ENCODE assay signal across 19 cellular contexts in the genomic region with DNA sequence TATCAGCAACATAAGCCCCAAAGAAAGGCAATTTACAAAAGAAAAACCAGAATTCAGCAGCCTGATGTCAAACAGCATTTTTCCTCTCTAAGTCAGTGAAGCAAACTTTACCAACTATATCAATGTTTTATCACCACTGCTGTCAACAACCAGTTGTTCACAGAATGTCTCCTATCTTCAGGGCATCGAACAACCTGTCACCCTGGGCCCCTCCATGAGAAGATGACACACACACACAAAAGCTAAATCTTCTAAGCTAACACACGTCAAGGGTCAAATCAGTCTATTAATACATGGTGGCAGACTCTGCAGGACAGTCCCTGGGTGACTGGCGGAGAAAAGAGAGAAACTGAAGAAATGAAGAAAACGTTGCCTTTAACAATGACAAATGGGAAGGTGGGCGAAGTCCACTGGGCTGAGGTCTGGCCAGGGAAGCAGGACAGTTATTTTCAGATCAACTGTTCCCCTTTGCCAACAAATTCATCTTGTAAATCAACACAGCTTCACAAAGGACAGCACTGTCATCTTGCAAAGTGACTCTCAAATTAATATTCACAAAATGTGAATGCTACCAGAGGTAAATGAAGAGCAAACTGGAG. TPM values are rescaled to one million over a fixed set of nuclear protein-coding genes. Genes with fewer than 3 reads are reported as not detected.
"Had no signal": no experiment of that assay in that cellular context is flagged by ENCODE, and none has a peak within 500 bp of the region (broad histone marks: within the 10 kb centered on the region; RNA-seq: fewer than 3 reads in every experiment).

No MANE protein-coding gene starts in this region.

- H3K27me3 Mint-ChIP-seq: activated CD4-positive, alpha-beta memory T cell treated with anti-CD3 and anti-CD28 coated beads, Interleukin-2, amount 10 ng/mL, durations not matched to agents 7 days and 5 days; activated CD8-positive, alpha-beta memory T cell treated with anti-CD3 and anti-CD28 coated beads, Interleukin-2, amount 10 ng/mL, durations not matched to agents 7 days and 5 days; activated naive CD8-positive, alpha-beta T cell; natural killer cell treated with Interleukin-12 subunit alpha and Interleukin-12 subunit beta and Interleukin-15 and Interleukin-18, amount 100 ng/mL, for 72 hours; stimulated activated memory B cell treated with anti-CD40 and anti-IgM and Interleukin-4, amounts not matched to agents 10 μg/mL and 1 μg/mL and 100 μg/mL, for 72 hours; T-cell had no signal

- H3K9me3 ChIP-seq: lower lobe of right lung, right lobe of liver, thoracic aorta had no signal

- H3K36me3 Mint-ChIP-seq: activated CD8-positive, alpha-beta memory T cell treated with anti-CD3 and anti-CD28 coated beads, Interleukin-2, amount 10 ng/mL, durations not matched to agents 7 days and 5 days; activated naive CD8-positive, alpha-beta T cell; natural killer cell treated with Interleukin-12 subunit alpha and Interleukin-12 subunit beta and Interleukin-15 and Interleukin-18, amount 100 ng/mL, for 72 hours; stimulated activated memory B cell treated with anti-CD40 and anti-IgM and Interleukin-4, amounts not matched to agents 10 μg/mL and 1 μg/mL and 100 μg/mL, for 72 hours; T-cell had no signal

- H3K27ac ChIP-seq: lower lobe of right lung, right lobe of liver, thoracic aorta had no signal

- H3K27ac Mint-ChIP-seq: activated CD4-positive, alpha-beta memory T cell treated with anti-CD3 and anti-CD28 coated beads, Interleukin-2, amount 10 ng/mL, durations not matched to agents 7 days and 5 days; activated CD8-positive, alpha-beta memory T cell treated with anti-CD3 and anti-CD28 coated beads, Interleukin-2, amount 10 ng/mL, durations not matched to agents 7 days and 5 days; activated naive CD8-positive, alpha-beta T cell; immature natural killer cell; natural killer cell treated with Interleukin-12 subunit alpha and Interleukin-12 subunit beta and Interleukin-15 and Interleukin-18, amount 100 ng/mL, for 72 hours; stimulated activated memory B cell treated with anti-CD40 and anti-IgM and Interleukin-4, amounts not matched to agents 10 μg/mL and 1 μg/mL and 100 μg/mL, for 72 hours; T-cell had no signal

- H3K4me3 Mint-ChIP-seq: activated CD4-positive, alpha-beta memory T cell treated with anti-CD3 and anti-CD28 coated beads, Interleukin-2, amount 10 ng/mL, durations not matched to agents 7 days and 5 days; activated CD8-positive, alpha-beta memory T cell treated with anti-CD3 and anti-CD28 coated beads, Interleukin-2, amount 10 ng/mL, durations not matched to agents 7 days and 5 days; activated naive CD8-positive, alpha-beta T cell; immature natural killer cell; natural killer cell treated with Interleukin-12 subunit alpha and Interleukin-12 subunit beta and Interleukin-15 and Interleukin-18, amount 100 ng/mL, for 72 hours; stimulated activated memory B cell treated with anti-CD40 and anti-IgM and Interleukin-4, amounts not matched to agents 10 μg/mL and 1 μg/mL and 100 μg/mL, for 72 hours; T-cell had no signal

- H3K4me1 Mint-ChIP-seq: activated CD4-positive, alpha-beta memory T cell treated with anti-CD3 and anti-CD28 coated beads, Interleukin-2, amount 10 ng/mL, durations not matched to agents 7 days and 5 days; activated CD8-positive, alpha-beta memory T cell treated with anti-CD3 and anti-CD28 coated beads, Interleukin-2, amount 10 ng/mL, durations not matched to agents 7 days and 5 days; immature natural killer cell; stimulated activated memory B cell treated with anti-CD40 and anti-IgM and Interleukin-4, amounts not matched to agents 10 μg/mL and 1 μg/mL and 100 μg/mL, for 72 hours; T-cell had no signal

- ATAC-seq: activated CD8-positive, alpha-beta memory T cell treated with anti-CD3 and anti-CD28 coated beads, Interleukin-2, amount 10 ng/mL, durations not matched to agents 7 days and 5 days; lower lobe of right lung; natural killer cell treated with Interleukin-12 subunit alpha and Interleukin-12 subunit beta and Interleukin-15 and Interleukin-18, amount 100 ng/mL, for 72 hours; SK-N-SH treated with all-trans-retinoic acid at 6 μM for 48 hours; stimulated activated memory B cell treated with anti-CD40 and anti-IgM and Interleukin-4, amounts not matched to agents 10 μg/mL and 1 μg/mL and 100 μg/mL, for 72 hours; T-cell had no signal

- H3K27me3 ChIP-seq: right lobe of liver had no signal

- DNase-seq: activated CD4-positive, alpha-beta memory T cell treated with anti-CD3 and anti-CD28 coated beads, Interleukin-2, amount 10 ng/mL, durations not matched to agents 7 days and 5 days; activated CD4-positive, alpha-beta T cell treated with anti-CD3 and anti-CD28 coated beads for 48 hours; activated CD4-positive, CD25-positive, alpha-beta regulatory T cell; activated CD8-positive, alpha-beta memory T cell treated with anti-CD3 and anti-CD28 coated beads, Interleukin-2, amount 10 ng/mL, durations not matched to agents 7 days and 5 days; caudate nucleus; cortex of kidney; erythroblast; immature natural killer cell; lower lobe of right lung; nucleus accumbens; posterior cingulate gyrus; right lobe of liver; stimulated activated CD4-positive, alpha-beta T cell treated with anti-CD3 and anti-CD28 coated beads, Interleukin-4, amount 100 ng/mL, for 24 hours; T-cell had no signal

- H3K4me3 ChIP-seq: lower lobe of right lung, right lobe of liver, thoracic aorta had no signal

- H3K4me1 ChIP-seq: lower lobe of right lung, right lobe of liver had no signal

RNA-seq across cellular contexts. Expression of gene FAT1, which starts 13.0 kb away (rescaled TPM):
- total RNA-seq: natural killer cell treated with Interleukin-12 subunit alpha and Interleukin-12 subunit beta and Interleukin-15 and Interleukin-18, amount 100 ng/mL, for 72 hours had no signal
- polyA plus RNA-seq: immature natural killer cell had no signal
